Comparison of ENCODE assay signal across 8 cellular contexts in the genomic region with DNA sequence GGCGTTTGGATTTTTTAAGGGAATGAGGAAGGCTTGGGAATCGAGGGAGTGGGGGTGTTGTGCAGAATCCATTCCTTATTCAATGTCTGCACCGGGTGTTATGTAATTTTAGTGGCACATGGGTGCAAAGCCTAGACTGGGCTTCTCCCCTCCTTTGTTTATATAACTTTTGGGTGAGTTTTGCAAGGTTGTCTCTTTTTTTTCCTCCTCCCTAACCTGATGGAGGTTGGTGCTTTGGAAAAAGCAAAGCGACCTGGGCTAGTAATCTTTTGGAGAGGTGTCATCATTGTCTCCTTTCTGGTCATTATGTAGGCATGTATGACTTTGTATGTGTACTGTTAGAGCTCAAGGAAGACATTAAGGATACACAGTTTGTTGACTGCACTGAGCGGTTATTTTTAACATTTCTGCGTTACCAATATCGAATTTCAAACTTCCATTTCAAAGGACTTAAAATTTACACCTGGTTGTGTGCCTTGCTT. TPM values are rescaled to one million over a fixed set of nuclear protein-coding genes. Genes with fewer than 3 reads are reported as not detected.
DNase-seq lines count a peak whose midpoint lies in the region; ATAC-seq and TF ChIP-seq lines count a peak whose summit lies in the region.

No MANE protein-coding gene starts in this region.

- TF ChIP-seq CTCF in CD4-positive, alpha-beta T cell (IDR thresholded peaks at IDR 0.05): no peak
- TF ChIP-seq CTCF in chondrocyte (IDR thresholded peaks at IDR 0.05): no peak

- peaks cover 9% of the 10 kb centered on the region for H3K27me3 Mint-ChIP-seq in CD4-positive, alpha-beta T cell
- no peaks in the 10 kb centered on the region for H3K27me3 Mint-ChIP-seq in chondrocyte (ENCODE audit: low read depth)
- no peaks in the 10 kb centered on the region for H3K27me3 Mint-ChIP-seq in naive B cell

- H3K36me3 Mint-ChIP-seq in CD4-positive, alpha-beta T cell (ENCODE audit: low read depth): peaks cover 43% of the 10 kb centered on the region
- no peaks in the 10 kb centered on the region for H3K36me3 Mint-ChIP-seq in chondrocyte (ENCODE audit: low read depth)
- H3K36me3 Mint-ChIP-seq in naive B cell: peaks cover 0 to 8% of the 10 kb centered on the region in 2 donors

- intact Hi-C loops in CD4-positive, alpha-beta T cell (cut with DNase I, micrococcal nuclease): loop anchor here (5.0 to 10.0 kb wide), 3 partner anchors 49 to 1507 kb away; a partner anchor contains a TSS

- H3K4me3 Mint-ChIP-seq in CD4-positive, alpha-beta T cell: peak overlapping the region; percentile 100
- H3K4me3 Mint-ChIP-seq in chondrocyte (ENCODE audit: unreplicated experiment) (peak overlapping the region; percentile 98), naive B cell (peak overlapping the region; percentile 95 to 100 (median 100))

- H3K27ac Mint-ChIP-seq in CD4-positive, alpha-beta T cell: peak overlapping the region; percentile 99
- H3K27ac Mint-ChIP-seq in chondrocyte (ENCODE audit: unreplicated experiment) (peak overlapping the region; percentile 98), naive B cell (peak overlapping the region; percentile 99 to 100 (median 99))

- peaks cover 62% of the 10 kb centered on the region for H3K4me1 Mint-ChIP-seq in CD4-positive, alpha-beta T cell (ENCODE audit: low read depth)
- peaks cover 52% of the 10 kb centered on the region for H3K4me1 Mint-ChIP-seq in chondrocyte (ENCODE audit: low read depth)
- H3K4me1 Mint-ChIP-seq in naive B cell: peaks cover 41 to 53% (median 44%) of the 10 kb centered on the region in 3 donors

- no peaks in the 10 kb centered on the region for H3K27me3 ChIP-seq in CD4-positive, alpha-beta T cell (ENCODE audit: control insufficient read depth, insufficient read depth, low read length)

- H3K9me3 Mint-ChIP-seq in CD4-positive, alpha-beta T cell: no peaks in the 10 kb centered on the region
- H3K9me3 Mint-ChIP-seq in chondrocyte (ENCODE audit: low read depth) (no peaks in the 10 kb centered on the region), naive B cell (peaks cover 0 to 1% (median 0%) of the 10 kb centered on the region in 7 donors)

- CTCF ChIA-PET in CD4-positive, alpha-beta T cell (lab: Charles Lee): interaction anchor here (1.2 kb wide), 1 partner anchor 25 kb away, joined by 3 read pairs; no protein-coding TSS in a partner anchor

- DNase-seq in CD4-positive, alpha-beta T cell: no peak
- peak; percentile 40 for DNase-seq in NCI-H2171 (lab: John Stamatoyannopoulos, UW)
- DNase-seq in chondrocyte (ENCODE audit: low spot score): no peak
- no peak for DNase-seq in naive B cell
- DNase-seq in HPDE6-E6E7 (ENCODE audit: extremely low spot score): no peak
- no peak for DNase-seq in stimulated activated naive CD4-positive, alpha-beta T cell treated with Interleukin-2 at 50 U/mL for 16 hours (lab: John Stamatoyannopoulos, UW)
- DNase-seq in cerebellar cortex (ENCODE audit: low spot score): no peak

- POLR2A ChIA-PET in CD4-positive, alpha-beta T cell (lab: Charles Lee): interaction anchor here (0.8 to 5.4 kb wide), 13 partner anchors 9 to 1508 kb away, joined by 3 to 113 read pairs (median 4); a partner anchor contains a TSS

- no peaks in the 10 kb centered on the region for H3K9me3 ChIP-seq in CD4-positive, alpha-beta T cell (ENCODE audit: control insufficient read depth, low read length)

- no peak for ATAC-seq in CD4-positive, alpha-beta T cell (ENCODE audit: poor library complexity)
- ATAC-seq in naive B cell (ENCODE audit: low read depth in 2 of 2) (no peak), HG02981 (IDR thresholded peaks at IDR 0.05; ENCODE audit: unreplicated experiment) (no peak)

- H3K27ac ChIP-seq in CD4-positive, alpha-beta T cell (ENCODE audit: low read depth, low read length): peak overlapping the region; percentile 91

RNA-seq across cellular contexts. Expression of a gene that starts 3.1 kb away (rescaled TPM):
- total RNA-seq in CD4-positive, alpha-beta T cell: 100 to 1,000 TPM; 268 to 272 TPM
- 82.5 to 158 TPM (median 95.1 TPM) in 3 replicates for total RNA-seq in chondrocyte
- polyA plus RNA-seq in naive B cell (ENCODE audit: low read depth in 6 of 6): 10 to 100 TPM; 22.4 to 58.5 (median 39.8) TPM
